Comparison of ENCODE assay signal across 19 cellular contexts in genomic region chr12:1494856-1495255, GRCh38.
DNase-seq lines count a peak whose midpoint lies in the region; ATAC-seq and TF ChIP-seq lines count a peak whose summit lies in the region.
"Had no signal": no experiment of that assay in that cellular context is flagged by ENCODE, and none has a peak within 500 bp of the region (broad histone marks: within the 10 kb centered on the region; RNA-seq: fewer than 3 reads in every experiment).

No MANE protein-coding gene starts in this region.

- no peak overlapping the region for H3K23ac ChIP-seq in neuronal stem cell (ENCODE audit: low read depth, low read length, poor library complexity)

- H3K4ac ChIP-seq in neuronal stem cell (ENCODE audit: low read length): no peak overlapping the region

- H3K14ac ChIP-seq in neuronal stem cell (ENCODE audit: low read length): no peak overlapping the region

- WGBS in neuronal stem cell (ENCODE audit: extremely low coverage in 2 of 2, insufficient read length in 2 of 2, insufficient replicate concordance in 1 of 2), 2 donors: no CpG with 5 or more reads among the region's 7 CpGs

- no peak overlapping the region for H2BK5ac ChIP-seq in neuronal stem cell (ENCODE audit: low read length)

- no peak overlapping the region for H2BK120ac ChIP-seq in neuronal stem cell (ENCODE audit: low read depth, low read length)

- no peak overlapping the region for H2BK12ac ChIP-seq in neuronal stem cell (ENCODE audit: low read length)

- peaks cover 1 to 8% of the 10 kb centered on the region in 2 donors for H3K36me3 ChIP-seq in neuronal stem cell (replicated peaks in 1 of 2; ENCODE audit: control insufficient read depth in 2 of 2, insufficient read depth in 2 of 2, low read length in 2 of 2)

- CTCF ChIA-PET in activated CD8-positive, alpha-beta memory T cell treated with anti-CD3 and anti-CD28 coated beads, Interleukin-2, amount 10 ng/mL, durations not matched to agents 7 days and 5 days (lab: Charles Lee): interaction anchor here (1.2 kb wide), 1 partner anchor 18 kb away, joined by 3 read pairs; no protein-coding TSS in a partner anchor
- CTCF ChIA-PET in WTC11 (lab: Charles Lee): no interaction called here

- no peak overlapping the region for H3K27ac Mint-ChIP-seq in activated CD8-positive, alpha-beta memory T cell treated with anti-CD3 and anti-CD28 coated beads, Interleukin-2, amount 10 ng/mL, durations not matched to agents 7 days and 5 days
- 0 out of 2 replicates have a peak overlapping the region, but pooled peaks have one; percentile 25 for H3K27ac Mint-ChIP-seq in WTC11
- no peak overlapping the region for H3K27ac Mint-ChIP-seq in activated naive CD8-positive, alpha-beta T cell treated with anti-CD3 and anti-CD28 coated beads for 36 hours
- H3K27ac Mint-ChIP-seq: B cell had no signal

- H3K27me3 ChIP-seq in neuronal stem cell (ENCODE audit: control insufficient read depth in 3 of 3, insufficient read depth in 3 of 3, low read depth in 1 of 3, low read length in 3 of 3): no peaks in the 10 kb centered on the region
- H3K27me3 ChIP-seq: BLaER1 had no signal

- no peak overlapping the region for H2BK15ac ChIP-seq in neuronal stem cell (ENCODE audit: low read length)

- peak overlapping the region; percentile 66 for H3K18ac ChIP-seq in neuronal stem cell (ENCODE audit: low read length)

- peak; percentile 11 for DNase-seq in activated CD8-positive, alpha-beta memory T cell treated with anti-CD3 and anti-CD28 coated beads for 24 hours
- DNase-seq in activated CD8-positive, alpha-beta memory T cell treated with anti-CD3 and anti-CD28 coated beads, Interleukin-2, amount 10 ng/mL, durations not matched to agents 7 days and 5 days: no peak
- no peak for DNase-seq in WTC11 (ENCODE audit: low spot score)
- no peak for DNase-seq in neuronal stem cell (ENCODE audit: low spot score)
- DNase-seq in activated naive CD8-positive, alpha-beta T cell treated with anti-CD3 and anti-CD28 coated beads for 36 hours: no peak
- DNase-seq in GM10266 (ENCODE audit: extremely low spot score): no peak
- DNase-seq: CD4-positive, CD25-positive, alpha-beta regulatory T cell; CD8-positive, alpha-beta memory T cell; DMS 273 treated with DMSO at 0.1 percent for 48 hours; DMS79; EL; GDM1; GM23248; H7 had no signal

- H3K4me1 Mint-ChIP-seq in activated CD8-positive, alpha-beta memory T cell treated with anti-CD3 and anti-CD28 coated beads, Interleukin-2, amount 10 ng/mL, durations not matched to agents 7 days and 5 days: no peaks in the 10 kb centered on the region
- peaks cover 7% of the 10 kb centered on the region for H3K4me1 Mint-ChIP-seq in WTC11
- peaks cover 2% of the 10 kb centered on the region for H3K4me1 Mint-ChIP-seq in activated naive CD8-positive, alpha-beta T cell treated with anti-CD3 and anti-CD28 coated beads for 36 hours
- H3K4me1 Mint-ChIP-seq: B cell had no signal

- H3K36me3 Mint-ChIP-seq in activated CD8-positive, alpha-beta memory T cell treated with anti-CD3 and anti-CD28 coated beads, Interleukin-2, amount 10 ng/mL, durations not matched to agents 7 days and 5 days: no peaks in the 10 kb centered on the region
- peaks cover 18% of the 10 kb centered on the region for H3K36me3 Mint-ChIP-seq in WTC11
- H3K36me3 Mint-ChIP-seq in activated naive CD8-positive, alpha-beta T cell treated with anti-CD3 and anti-CD28 coated beads for 36 hours: peaks cover 6% of the 10 kb centered on the region

- no peak overlapping the region for H3K4me3 ChIP-seq in neuronal stem cell (ENCODE audit: low read length in 2 of 2)
- H3K4me3 ChIP-seq: BLaER1, GM23248 had no signal

- TF ChIP-seq CTCF in WTC11 (IDR thresholded peaks at IDR 0.05) (no peak), GM10266 (IDR thresholded peaks at IDR 0.05; ENCODE audit: control insufficient read depth, insufficient read depth, low read depth, missing control alignments) (no peak)

- H3K4me1 ChIP-seq in neuronal stem cell (ENCODE audit: control insufficient read depth in 2 of 2, insufficient read depth in 1 of 2, low read depth in 1 of 2, low read length in 2 of 2): peaks cover 0 to 2% of the 10 kb centered on the region in 2 donors

- H4K8ac ChIP-seq in neuronal stem cell (ENCODE audit: low read depth, low read length): no peak overlapping the region

- H3K4me3 Mint-ChIP-seq in activated CD8-positive, alpha-beta memory T cell treated with anti-CD3 and anti-CD28 coated beads, Interleukin-2, amount 10 ng/mL, durations not matched to agents 7 days and 5 days: no peak overlapping the region
- no peak overlapping the region for H3K4me3 Mint-ChIP-seq in WTC11
- H3K4me3 Mint-ChIP-seq in activated naive CD8-positive, alpha-beta T cell treated with anti-CD3 and anti-CD28 coated beads for 36 hours: no peak overlapping the region
- H3K4me3 Mint-ChIP-seq: B cell; CD4-positive, CD25-positive, alpha-beta regulatory T cell; CD8-positive, alpha-beta memory T cell had no signal

- H2AK5ac ChIP-seq in neuronal stem cell (ENCODE audit: low read depth, low read length): no peak overlapping the region

- no peak overlapping the region for H4K91ac ChIP-seq in neuronal stem cell (ENCODE audit: low read depth, low read length, poor library complexity)

- H3K9me3 ChIP-seq in neuronal stem cell (replicated peaks in 1 of 2; ENCODE audit: control insufficient read depth in 2 of 2, insufficient read depth in 1 of 2, low read depth in 1 of 2, low read length in 2 of 2): peaks cover 12 to 14% of the 10 kb centered on the region in 2 donors
- H3K9me3 ChIP-seq: BLaER1 had no signal

- H3K9me3 Mint-ChIP-seq in activated CD8-positive, alpha-beta memory T cell treated with anti-CD3 and anti-CD28 coated beads, Interleukin-2, amount 10 ng/mL, durations not matched to agents 7 days and 5 days (ENCODE audit: low read depth): no peaks in the 10 kb centered on the region
- H3K9me3 Mint-ChIP-seq in WTC11: peaks cover 14% of the 10 kb centered on the region
- no peaks in the 10 kb centered on the region for H3K9me3 Mint-ChIP-seq in activated naive CD8-positive, alpha-beta T cell treated with anti-CD3 and anti-CD28 coated beads for 36 hours
- H3K9me3 Mint-ChIP-seq: CD4-positive, CD25-positive, alpha-beta regulatory T cell; CD8-positive, alpha-beta memory T cell had no signal

- no peak overlapping the region for H3K9ac ChIP-seq in neuronal stem cell (ENCODE audit: low read depth, low read length, poor library complexity)
- H3K9ac ChIP-seq: BLaER1, GM23248 had no signal

- ATAC-seq in activated CD8-positive, alpha-beta memory T cell treated with anti-CD3 and anti-CD28 coated beads, Interleukin-2, amount 10 ng/mL, durations not matched to agents 7 days and 5 days: no peak
- ATAC-seq in WTC11: no peak
- ATAC-seq: HCT116 had no signal

- H3K4me2 ChIP-seq in neuronal stem cell (ENCODE audit: insufficient read depth, low read length, poor library complexity, severe bottlenecking): no peak overlapping the region
- H3K4me2 ChIP-seq: BLaER1 had no signal

- POLR2A ChIA-PET in WTC11 (lab: Charles Lee): no interaction called here

- no peak overlapping the region for H3K27ac ChIP-seq in neuronal stem cell (replicated peaks; ENCODE audit: low read length)
- H3K27ac ChIP-seq: 22Rv1, BLaER1, C4-2B, GM23248 had no signal

- H2AFZ ChIP-seq in neuronal stem cell (ENCODE audit: low read length): no peak overlapping the region
- H2AFZ ChIP-seq: GM23248 had no signal

- no peaks in the 10 kb centered on the region for H3K79me1 ChIP-seq in neuronal stem cell (ENCODE audit: low read depth, low read length)

- peaks cover 5% of the 10 kb centered on the region for H3K27me3 Mint-ChIP-seq in activated CD8-positive, alpha-beta memory T cell treated with anti-CD3 and anti-CD28 coated beads, Interleukin-2, amount 10 ng/mL, durations not matched to agents 7 days and 5 days
- H3K27me3 Mint-ChIP-seq in WTC11 (ENCODE audit: low read depth): peaks cover 2% of the 10 kb centered on the region; the same call in 1 of the 2 replicates
- no peaks in the 10 kb centered on the region for H3K27me3 Mint-ChIP-seq in activated naive CD8-positive, alpha-beta T cell treated with anti-CD3 and anti-CD28 coated beads for 36 hours
- H3K27me3 Mint-ChIP-seq: B cell; CD4-positive, CD25-positive, alpha-beta regulatory T cell had no signal

TF ChIP-seq in WTC11, 78 proteins besides CTCF, POLR2A, EP300 and RAD21 (continues in another document):
- TF ChIP-seq MAX (CRISPR knock-in tag; IDR thresholded peaks at IDR 0.05): no peak
- TF ChIP-seq ZNF121 (CRISPR knock-in tag; IDR thresholded peaks at IDR 0.05): no peak
- no peak for TF ChIP-seq RORB (CRISPR knock-in tag; IDR thresholded peaks at IDR 0.05)
- TF ChIP-seq STAT6 (CRISPR knock-in tag; conservative IDR thresholded peaks at IDR 0.05; ENCODE audit: low read depth): no peak
